Comparison of ENCODE assay signal across 28 cellular contexts in the genomic region with DNA sequence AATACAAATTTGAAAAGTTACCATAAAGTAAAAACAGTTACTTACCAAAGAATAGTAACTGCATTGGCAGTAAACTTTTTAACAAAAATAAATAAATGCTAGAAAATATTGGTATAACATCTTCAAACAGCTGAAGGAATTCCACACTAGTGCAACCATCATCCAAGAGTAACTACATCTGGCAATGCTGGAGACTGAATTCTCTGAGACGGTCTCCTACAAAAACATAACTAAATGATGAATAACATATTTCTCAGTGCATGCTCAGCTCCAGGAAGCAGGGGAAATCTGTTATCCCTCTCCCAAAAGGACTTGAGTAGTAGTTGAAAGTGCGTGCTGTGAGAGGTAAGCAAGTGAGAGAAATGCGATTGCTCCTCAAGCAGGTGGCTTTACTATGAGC.
A peak's percentile ranks its signal among the peaks of the same experiment; 100 is the strongest.
DNase-seq lines count a peak whose midpoint lies in the region; ATAC-seq and TF ChIP-seq lines count a peak whose summit lies in the region.
"Had no signal": no experiment of that assay in that cellular context is flagged by ENCODE, and none has a peak within 500 bp of the region (broad histone marks: within the 10 kb centered on the region; RNA-seq: fewer than 3 reads in every experiment).

No MANE protein-coding gene starts in this region.

- peak overlapping the region; percentile 8 for H3K4me2 ChIP-seq in GM23248 (ENCODE audit: unreplicated experiment)
- H3K4me2 ChIP-seq: PC-9 had no signal

- TF ChIP-seq CTCF in brain microvascular endothelial cell (IDR thresholded peaks at IDR 0.05; ENCODE audit: low read depth, low read length, missing control alignments) (no peak), foreskin fibroblast (IDR thresholded peaks at IDR 0.05; ENCODE audit: low read depth, low read length) (no peak), dorsolateral prefrontal cortex (IDR thresholded peaks at IDR 0.05 in 54 of 56, conservative IDR thresholded peaks at IDR 0.05 in 2 of 56; ENCODE audit: low read depth in 1 of 56, partially characterized antibody in 56 of 56) (no peak)
- TF ChIP-seq CTCF in CD4-positive, alpha-beta T cell (IDR thresholded peaks at IDR 0.05): no peak

- no peaks in the 10 kb centered on the region for H3K79me2 ChIP-seq in GM23248 (ENCODE audit: insufficient read depth)

- no peaks in the 10 kb centered on the region for H4K20me1 ChIP-seq in GM23248 (ENCODE audit: insufficient read depth)

- no peaks in the 10 kb centered on the region for H3K9me2 ChIP-seq in GM23248 (ENCODE audit: insufficient read depth)

- H2AFZ ChIP-seq in GM23248: peak overlapping the region; percentile 49; the same call in 1 of the 2 replicates
- H2AFZ ChIP-seq: PC-9 had no signal

- H3F3A ChIP-seq in GM23248 (ENCODE audit: insufficient read depth): peaks cover 5% of the 10 kb centered on the region; the same call in 1 of the 2 replicates

- POLR2A ChIA-PET in CD4-positive, alpha-beta T cell (lab: Charles Lee): no interaction called here
- POLR2A ChIA-PET in activated CD4-positive, alpha-beta T cell treated with anti-CD3 and anti-CD28 coated beads for 36 hours (lab: Charles Lee): no interaction called here

- H3K4me3 ChIP-seq in GM23248 (no peak overlapping the region), brain microvascular endothelial cell (ENCODE audit: low read depth, low read length) (no peak overlapping the region), foreskin fibroblast (ENCODE audit: low read depth in 1 of 2, low read length in 2 of 2) (no peak overlapping the region), dorsolateral prefrontal cortex (no peak overlapping the region)
- H3K4me3 ChIP-seq: breast epithelium, K562, left lung, ovary, PC-9, thyroid gland had no signal

- H3K9ac ChIP-seq in GM23248: no peak overlapping the region

- in situ Hi-C loops in GM23248 (cut with MboI): no loop called here
- in situ Hi-C loops in brain microvascular endothelial cell (cut with HindIII; ENCODE audit: low pct_ligation_motif_present, low sequenced_read_pairs): no loop called here

- no peaks in the 10 kb centered on the region for H3K9me3 ChIP-seq in GM23248 (ENCODE audit: low read depth)
- H3K9me3 ChIP-seq in CD4-positive, alpha-beta T cell (ENCODE audit: control insufficient read depth, low read length): no peaks in the 10 kb centered on the region
- H3K9me3 ChIP-seq: breast epithelium, ovary, thyroid gland had no signal

- CTCF ChIA-PET in CD4-positive, alpha-beta T cell (lab: Charles Lee): no interaction called here
- CTCF ChIA-PET in activated CD4-positive, alpha-beta T cell treated with anti-CD3 and anti-CD28 coated beads for 36 hours (lab: Charles Lee): no interaction called here

- H3K27me3 ChIP-seq in GM23248 (replicated peaks; ENCODE audit: insufficient read depth) (no peaks in the 10 kb centered on the region), brain microvascular endothelial cell (replicated peaks) (no peaks in the 10 kb centered on the region), dorsolateral prefrontal cortex (no peaks in the 10 kb centered on the region)
- no peaks in the 10 kb centered on the region for H3K27me3 ChIP-seq in CD4-positive, alpha-beta T cell (ENCODE audit: control insufficient read depth, insufficient read depth, low read length)
- H3K27me3 ChIP-seq: breast epithelium, foreskin keratinocyte, left lung, ovary, thyroid gland had no signal

- H3K9me3 Mint-ChIP-seq in CD4-positive, alpha-beta T cell: peaks cover 4% of the 10 kb centered on the region
- H3K9me3 Mint-ChIP-seq in activated CD4-positive, alpha-beta T cell treated with anti-CD3 and anti-CD28 coated beads for 36 hours (ENCODE audit: low read depth): no peaks in the 10 kb centered on the region
- H3K9me3 Mint-ChIP-seq: activated B cell treated with CpG ODN at 0.5 μM for 24 hours; activated CD4-positive, alpha-beta memory T cell treated with anti-CD3 and anti-CD28 coated beads for 36 hours; stimulated activated naive CD8-positive, alpha-beta T cell treated with anti-CD3 and anti-CD28 coated beads, Interleukin-15, Interleukin-2, amounts not matched to agents 100 ng/mL and 50 ng/mL, for 24 hours had no signal

- intact Hi-C loops in CD4-positive, alpha-beta T cell (cut with DNase I, micrococcal nuclease): no loop called here
- intact Hi-C loops in activated CD4-positive, alpha-beta T cell treated with anti-CD3 and anti-CD28 coated beads for 36 hours (cut with DNase I, micrococcal nuclease): no loop called here
- intact Hi-C loops in dorsolateral prefrontal cortex (cut with DNase I): no loop called here

- peaks cover 13% of the 10 kb centered on the region for H3K4me1 ChIP-seq in GM23248 (ENCODE audit: insufficient read depth)
- H3K4me1 ChIP-seq: breast epithelium, foreskin keratinocyte, left lung, thyroid gland had no signal

- no peaks in the 10 kb centered on the region for H3K27me3 Mint-ChIP-seq in CD4-positive, alpha-beta T cell
- H3K27me3 Mint-ChIP-seq in activated CD4-positive, alpha-beta T cell treated with anti-CD3 and anti-CD28 coated beads for 36 hours: no peaks in the 10 kb centered on the region
- H3K27me3 Mint-ChIP-seq: activated B cell treated with CpG ODN at 0.5 μM for 24 hours; activated CD4-positive, alpha-beta memory T cell treated with anti-CD3 and anti-CD28 coated beads for 36 hours; activated naive CD8-positive, alpha-beta T cell treated with anti-CD3 and anti-CD28 coated beads for 36 hours; stimulated activated naive CD8-positive, alpha-beta T cell treated with anti-CD3 and anti-CD28 coated beads, Interleukin-15, Interleukin-2, amounts not matched to agents 100 ng/mL and 50 ng/mL, for 24 hours had no signal

- H3K36me3 ChIP-seq in GM23248 (ENCODE audit: low read depth) (no peaks in the 10 kb centered on the region), brain microvascular endothelial cell (replicated peaks) (no peaks in the 10 kb centered on the region)
- H3K36me3 ChIP-seq: breast epithelium, left lung, ovary, thyroid gland had no signal

- DNase-seq in AG08395 (ENCODE audit: low spot score) (peak; percentile 29), GM23248 (peak; percentile 51), brain microvascular endothelial cell (peak; percentile 47), foreskin fibroblast (peak; percentile 40 to 76), dorsolateral prefrontal cortex (no peak)
- DNase-seq in CD4-positive, alpha-beta T cell: no peak
- DNase-seq in activated CD4-positive, alpha-beta T cell treated with anti-CD3 and anti-CD28 coated beads for 36 hours: no peak
- DNase-seq: activated B cell treated with CpG ODN at 0.5 μM for 24 hours; activated CD4-positive, alpha-beta memory T cell treated with anti-CD3 and anti-CD28 coated beads for 36 hours; activated CD8-positive, alpha-beta memory T cell treated with anti-CD3 and anti-CD28 coated beads, Interleukin-2, amount 50 U/mL, for 48 hours; activated naive CD8-positive, alpha-beta T cell treated with anti-CD3 and anti-CD28 coated beads for 36 hours; dermis blood vessel endothelial cell; foreskin keratinocyte; hippocampal formation; left lung; natural killer cell; NCI-H1436; NCI-H2107; ovary; PC-9; SHP77 treated with DMSO at 0.1 percent for 48 hours; stimulated activated CD4-positive, alpha-beta T cell treated with anti-CD3 and anti-CD28 coated beads, Interleukin-15, amount 100 ng/mL, for 24 hours; thyroid gland had no signal

- no peak for ATAC-seq in activated CD4-positive, CD25-positive, alpha-beta regulatory T cell treated with anti-CD3 and anti-CD28 coated beads, Interleukin-2, amount 50 U/mL, for 24 hours
- ATAC-seq in CD4-positive, alpha-beta T cell (ENCODE audit: poor library complexity): no peak
- ATAC-seq in activated CD4-positive, alpha-beta T cell treated with anti-CD3 and anti-CD28 coated beads for 36 hours: no peak
- ATAC-seq: foreskin keratinocyte, K562, left lung, natural killer cell had no signal

- H3K27ac ChIP-seq in GM23248: no peak overlapping the region
- no peak overlapping the region for H3K27ac ChIP-seq in brain microvascular endothelial cell
- H3K27ac ChIP-seq in CD4-positive, alpha-beta T cell (ENCODE audit: low read depth, low read length): no peak overlapping the region
- H3K27ac ChIP-seq in dorsolateral prefrontal cortex: no peak overlapping the region
- H3K27ac ChIP-seq: breast epithelium, foreskin keratinocyte, left lung, ovary, PC-9, thyroid gland had no signal

- no peak overlapping the region for H3K27ac Mint-ChIP-seq in CD4-positive, alpha-beta T cell
- no peak overlapping the region for H3K27ac Mint-ChIP-seq in activated CD4-positive, alpha-beta T cell treated with anti-CD3 and anti-CD28 coated beads for 36 hours
- H3K27ac Mint-ChIP-seq: activated B cell treated with CpG ODN at 0.5 μM for 24 hours; activated CD4-positive, alpha-beta memory T cell treated with anti-CD3 and anti-CD28 coated beads for 36 hours; activated naive CD8-positive, alpha-beta T cell treated with anti-CD3 and anti-CD28 coated beads for 36 hours; CD14-positive monocyte; natural killer cell; stimulated activated naive CD8-positive, alpha-beta T cell treated with anti-CD3 and anti-CD28 coated beads, Interleukin-15, Interleukin-2, amounts not matched to agents 100 ng/mL and 50 ng/mL, for 24 hours had no signal

- WGBS in GM23248 (ENCODE audit: low coverage in 1 of 2, low lambda C conversion rate in 2 of 2, missing lambda C conversion rate in 2 of 2), 2 experiments: 39 to 54% methylated on average over 3 of the region's 3 CpGs

- no peak overlapping the region for H3K4me3 Mint-ChIP-seq in CD4-positive, alpha-beta T cell
- H3K4me3 Mint-ChIP-seq in activated CD4-positive, alpha-beta T cell treated with anti-CD3 and anti-CD28 coated beads for 36 hours: no peak overlapping the region
- H3K4me3 Mint-ChIP-seq: activated B cell treated with CpG ODN at 0.5 μM for 24 hours; activated CD4-positive, alpha-beta memory T cell treated with anti-CD3 and anti-CD28 coated beads for 36 hours; activated naive CD8-positive, alpha-beta T cell treated with anti-CD3 and anti-CD28 coated beads for 36 hours; CD14-positive monocyte; natural killer cell; stimulated activated naive CD8-positive, alpha-beta T cell treated with anti-CD3 and anti-CD28 coated beads, Interleukin-15, Interleukin-2, amounts not matched to agents 100 ng/mL and 50 ng/mL, for 24 hours had no signal

- no peaks in the 10 kb centered on the region for H3K36me3 Mint-ChIP-seq in CD4-positive, alpha-beta T cell (ENCODE audit: low read depth)
- H3K36me3 Mint-ChIP-seq in activated CD4-positive, alpha-beta T cell treated with anti-CD3 and anti-CD28 coated beads for 36 hours (ENCODE audit: low read depth): no peaks in the 10 kb centered on the region
- H3K36me3 Mint-ChIP-seq: activated CD4-positive, alpha-beta memory T cell treated with anti-CD3 and anti-CD28 coated beads for 36 hours; activated naive CD8-positive, alpha-beta T cell treated with anti-CD3 and anti-CD28 coated beads for 36 hours; CD14-positive monocyte; natural killer cell had no signal

- H3K4me1 Mint-ChIP-seq in CD4-positive, alpha-beta T cell (ENCODE audit: low read depth): no peaks in the 10 kb centered on the region
- no peaks in the 10 kb centered on the region for H3K4me1 Mint-ChIP-seq in activated CD4-positive, alpha-beta T cell treated with anti-CD3 and anti-CD28 coated beads for 36 hours
- H3K4me1 Mint-ChIP-seq: activated B cell treated with CpG ODN at 0.5 μM for 24 hours; activated naive CD8-positive, alpha-beta T cell treated with anti-CD3 and anti-CD28 coated beads for 36 hours; CD14-positive monocyte; natural killer cell had no signal

Comparison
In these comparisons a context has a peak if more than half of its experiments do, and no peak if none do; other contexts are left out.
1. DNase-seq: peak in AG08395 (single experiment), GM23248 (single experiment), brain microvascular endothelial cell (single experiment) and foreskin fibroblast (2 of 2); none in CD4-positive, alpha-beta T cell (0 of 10), activated CD4-positive, alpha-beta T cell treated with anti-CD3 and anti-CD28 coated beads for 36 hours (single experiment) and dorsolateral prefrontal cortex (0 of 10).